In the genomic region with DNA sequence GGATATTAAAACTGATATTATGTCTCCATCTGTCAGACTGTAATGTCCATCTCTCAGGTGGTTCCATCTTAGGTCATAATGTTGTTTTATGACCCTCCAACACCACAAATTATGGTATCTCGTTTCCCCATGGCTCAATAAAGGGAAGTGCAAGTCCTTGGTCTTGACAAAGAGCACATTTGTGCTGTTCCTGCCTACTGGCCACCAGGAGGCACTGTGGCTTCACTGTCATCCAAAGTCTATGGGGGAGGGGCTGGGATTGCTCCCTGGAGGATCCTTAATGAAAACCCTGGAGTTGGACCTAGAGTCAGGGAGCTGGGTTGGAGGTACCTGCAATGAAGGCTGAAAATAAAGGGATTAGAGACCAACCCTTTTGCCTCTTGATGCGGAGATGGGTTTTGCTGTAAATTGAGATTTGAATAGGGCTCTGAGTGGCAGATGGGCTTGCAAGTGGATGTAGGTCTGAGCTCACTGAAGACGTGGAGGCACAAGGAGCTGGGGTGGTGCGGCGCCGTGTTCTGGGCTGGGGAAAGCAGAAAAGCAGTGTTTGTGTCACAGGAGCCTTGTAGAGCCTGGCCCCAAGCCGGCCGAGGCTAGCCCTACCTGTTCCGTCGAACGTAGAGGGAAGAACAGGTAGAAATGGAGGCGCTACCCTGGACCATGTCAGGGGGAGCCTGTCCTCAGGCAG, we compare ENCODE assay signal across 8 cellular contexts.
DNase-seq lines count a peak whose midpoint lies in the region; ATAC-seq and TF ChIP-seq lines count a peak whose summit lies in the region.

No MANE protein-coding gene starts in this region.

- DNase-seq in AG09319 (ENCODE audit: extremely low read depth, low read depth) (no peak), amniotic epithelial cell (ENCODE audit: low read depth) (peak; percentile 67), left colon (peak in 1 of 2 donors; percentile 44), SHP77 treated with DMSO at 0.1 percent for 48 hours (lab: John Stamatoyannopoulos, UW) (no peak), T1000 (lab: John Stamatoyannopoulos, UW) (no peak)

- TF ChIP-seq CTCF in AG09319 (IDR thresholded peaks at IDR 0.05; ENCODE audit: low read depth, low read length) (peak; percentile 48), GM12873 (IDR thresholded peaks at IDR 0.05; ENCODE audit: insufficient read depth, low read depth, low read length, missing control alignments) (peak; percentile 89), LNCAP (IDR thresholded peaks at IDR 0.05) (peak; percentile 94)

- ATAC-seq in left colon (peak; percentile 70), HG03025 (IDR thresholded peaks at IDR 0.05; ENCODE audit: low FRiP score, unreplicated experiment) (no peak)

- intact Hi-C loops in left colon (cut with DNase I, micrococcal nuclease), result no loop called here
